In the genomic region with DNA sequence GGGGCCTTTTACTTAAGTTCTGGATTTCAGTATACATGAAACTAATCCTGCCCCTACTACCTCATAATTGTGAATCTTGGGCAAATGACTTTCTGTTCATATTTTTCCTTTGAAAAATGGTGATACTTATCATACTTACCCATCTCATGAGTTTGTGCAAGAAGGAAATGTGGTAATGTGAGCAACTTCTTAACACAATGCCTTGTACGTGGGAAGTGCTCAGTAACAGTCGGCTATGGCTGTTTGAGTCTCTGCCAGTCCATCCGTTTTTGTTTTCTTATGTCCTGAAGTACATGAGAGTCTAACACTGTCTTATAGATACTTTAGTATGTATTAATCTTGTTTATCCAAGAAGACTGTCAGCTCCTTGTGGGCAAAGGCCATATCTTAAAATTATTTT, we compare ENCODE assay signal across 14 cellular contexts.
"Had no signal": no experiment of that assay in that cellular context is flagged by ENCODE, and none has a peak within 500 bp of the region (broad histone marks: within the 10 kb centered on the region; RNA-seq: fewer than 3 reads in every experiment).

No MANE protein-coding gene starts in this region.

- H3K27me3 Mint-ChIP-seq: activated CD8-positive, alpha-beta memory T cell treated with anti-CD3 and anti-CD28 coated beads, Interleukin-2, amount 10 ng/mL, durations not matched to agents 7 days and 5 days; stimulated activated naive CD8-positive, alpha-beta T cell treated with anti-CD3 and anti-CD28 coated beads, Interleukin-15, amount 100 ng/mL, for 72 hours had no signal

- H3K9me3 Mint-ChIP-seq: stimulated activated naive CD8-positive, alpha-beta T cell treated with anti-CD3 and anti-CD28 coated beads, Interleukin-15, amount 100 ng/mL, for 72 hours; T-helper 2 cell treated with Interferon-gamma antibody and Interleukin-4, amounts not matched to agents 5 μg/mL and 100 μg/mL, for 36 hours had no signal

- H3K4me3 Mint-ChIP-seq: activated CD8-positive, alpha-beta memory T cell treated with anti-CD3 and anti-CD28 coated beads, Interleukin-2, amount 10 ng/mL, durations not matched to agents 7 days and 5 days; stimulated activated naive CD8-positive, alpha-beta T cell treated with anti-CD3 and anti-CD28 coated beads, Interleukin-15, amount 100 ng/mL, for 72 hours; T-helper 2 cell treated with Interferon-gamma antibody and Interleukin-4, amounts not matched to agents 5 μg/mL and 100 μg/mL, for 36 hours had no signal

- H3K9me3 ChIP-seq: pancreas, sigmoid colon, spleen, upper lobe of left lung had no signal

- DNase-seq: activated CD4-positive, alpha-beta T cell treated with anti-CD3 and anti-CD28 coated beads for 1 hour; activated CD4-positive, alpha-beta T cell treated with anti-CD3 and anti-CD28 coated beads, Interleukin-2, amount 50 U/mL, for 48 hours; activated CD8-positive, alpha-beta memory T cell treated with anti-CD3 and anti-CD28 coated beads, Interleukin-2, amount 10 ng/mL, durations not matched to agents 7 days and 5 days; activated effector memory CD4-positive, alpha-beta T cell treated with Interleukin-2 at 50 U/mL for 16 hours; activated naive CD4-positive, alpha-beta T cell treated with anti-CD3 and anti-CD28 coated beads, Interleukin-2, amount 50 U/mL, for 16 hours; activated T-cell treated with anti-CD3 and anti-CD28 coated beads, Interleukin-2, amount 50 U/mL, for 1 hour; erythroblast; left colon; pancreas; sigmoid colon; spleen; stimulated activated naive CD8-positive, alpha-beta T cell treated with anti-CD3 and anti-CD28 coated beads, Interleukin-15, amount 100 ng/mL, for 72 hours; upper lobe of left lung had no signal

- H3K27ac Mint-ChIP-seq: activated CD8-positive, alpha-beta memory T cell treated with anti-CD3 and anti-CD28 coated beads, Interleukin-2, amount 10 ng/mL, durations not matched to agents 7 days and 5 days; stimulated activated naive CD8-positive, alpha-beta T cell treated with anti-CD3 and anti-CD28 coated beads, Interleukin-15, amount 100 ng/mL, for 72 hours; T-helper 2 cell treated with Interferon-gamma antibody and Interleukin-4, amounts not matched to agents 5 μg/mL and 100 μg/mL, for 36 hours had no signal

- H3K4me1 ChIP-seq: pancreas, spleen, upper lobe of left lung had no signal

- ATAC-seq: activated CD8-positive, alpha-beta memory T cell treated with anti-CD3 and anti-CD28 coated beads, Interleukin-2, amount 10 ng/mL, durations not matched to agents 7 days and 5 days; left colon; pancreas; stimulated activated naive CD8-positive, alpha-beta T cell treated with anti-CD3 and anti-CD28 coated beads, Interleukin-15, amount 100 ng/mL, for 72 hours had no signal

- H3K27me3 ChIP-seq: pancreas, sigmoid colon, spleen, upper lobe of left lung had no signal

- H3K4me3 ChIP-seq: pancreas, sigmoid colon, spleen, upper lobe of left lung had no signal

- H3K4me1 Mint-ChIP-seq: activated CD8-positive, alpha-beta memory T cell treated with anti-CD3 and anti-CD28 coated beads, Interleukin-2, amount 10 ng/mL, durations not matched to agents 7 days and 5 days; stimulated activated naive CD8-positive, alpha-beta T cell treated with anti-CD3 and anti-CD28 coated beads, Interleukin-15, amount 100 ng/mL, for 72 hours had no signal

- H3K27ac ChIP-seq: pancreas, sigmoid colon, spleen, upper lobe of left lung had no signal
